ENCODE assay signal across 8 cellular contexts in genomic region chr16:11052080-11052808, GRCh38.
A peak's percentile ranks its signal among the peaks of the same experiment; 100 is the strongest.
DNase-seq lines count a peak whose midpoint lies in the region; ATAC-seq, FAIRE-seq and TF ChIP-seq lines count a peak whose summit lies in the region.

No MANE protein-coding gene starts in this region.

- H3K4me1 ChIP-seq in small intestine (ENCODE audit: control insufficient read depth in 2 of 2, insufficient read depth in 1 of 2, low read depth in 1 of 2, low read length in 1 of 2), result no peaks in the 10 kb centered on the region
- no peaks in the 10 kb centered on the region for H3K4me1 ChIP-seq in prostate gland (replicated peaks)

- H3K27ac ChIP-seq in small intestine (ENCODE audit: low read depth in 1 of 2, low read length in 1 of 2), result peak overlapping the region in 1 of 2 donors; percentile 32
- no peak overlapping the region for H3K27ac ChIP-seq in prostate gland

- H3K27me3 ChIP-seq in small intestine (ENCODE audit: control insufficient read depth in 2 of 2, insufficient read depth in 2 of 2, low read length in 2 of 2) (no peaks in the 10 kb centered on the region), prostate gland (replicated peaks; ENCODE audit: insufficient read depth) (no peaks in the 10 kb centered on the region)

- H3K36me3 Mint-ChIP-seq in activated CD4-positive, alpha-beta memory T cell treated with anti-CD3 and anti-CD28 coated beads, Interleukin-2, amount 10 ng/mL, durations not matched to agents 7 days and 5 days (ENCODE audit: low read depth), result peaks cover 75% of the 10 kb centered on the region

- H3K27me3 Mint-ChIP-seq in activated CD4-positive, alpha-beta memory T cell treated with anti-CD3 and anti-CD28 coated beads, Interleukin-2, amount 10 ng/mL, durations not matched to agents 7 days and 5 days, result no peaks in the 10 kb centered on the region

- CTCF ChIA-PET in activated CD4-positive, alpha-beta memory T cell treated with anti-CD3 and anti-CD28 coated beads, Interleukin-2, amount 10 ng/mL, durations not matched to agents 7 days and 5 days (lab: Charles Lee), result interaction anchor here (0.8 to 2.9 kb wide), 23 partner anchors 14 to 304 kb away, joined by 3 to 19 read pairs (median 5); partner anchors contain the start of gene SOCS1

- no peak for FAIRE-seq in small intestine (lab: Jason Lieb, UNC)

- H3K9me3 Mint-ChIP-seq in activated CD4-positive, alpha-beta memory T cell treated with anti-CD3 and anti-CD28 coated beads, Interleukin-2, amount 10 ng/mL, durations not matched to agents 7 days and 5 days, result no peaks in the 10 kb centered on the region

- H3K4me3 Mint-ChIP-seq in activated CD4-positive, alpha-beta memory T cell treated with anti-CD3 and anti-CD28 coated beads, Interleukin-2, amount 10 ng/mL, durations not matched to agents 7 days and 5 days, result peak overlapping the region; percentile 51

- peak; percentile 75 for ATAC-seq in HG03175 (IDR thresholded peaks at IDR 0.05; ENCODE audit: unreplicated experiment)

- POLR2A ChIA-PET in activated CD4-positive, alpha-beta memory T cell treated with anti-CD3 and anti-CD28 coated beads, Interleukin-2, amount 10 ng/mL, durations not matched to agents 7 days and 5 days (lab: Charles Lee), result interaction anchor here (0.9 to 10.2 kb wide), 50 partner anchors 9 to 310 kb away, joined by 3 to 166 read pairs (median 5); partner anchors contain the start of gene SOCS1

- no peaks in the 10 kb centered on the region for H3K9me3 ChIP-seq in small intestine (ENCODE audit: control insufficient read depth, low read depth)
- no peaks in the 10 kb centered on the region for H3K9me3 ChIP-seq in prostate gland

- no peak for TF ChIP-seq CTCF in prostate gland (IDR thresholded peaks at IDR 0.05)

- no peak for TF ChIP-seq POLR2A in prostate gland (IDR thresholded peaks at IDR 0.05)

- H3K4me1 Mint-ChIP-seq in activated CD4-positive, alpha-beta memory T cell treated with anti-CD3 and anti-CD28 coated beads, Interleukin-2, amount 10 ng/mL, durations not matched to agents 7 days and 5 days, result peaks cover 95% of the 10 kb centered on the region

- DNase-seq in GM19240 (ENCODE audit: insufficient read length, low spot score), result peak; percentile 61
- peak; percentile 92 for DNase-seq in activated CD4-positive, alpha-beta memory T cell treated with anti-CD3 and anti-CD28 coated beads, Interleukin-2, amount 10 ng/mL, durations not matched to agents 7 days and 5 days
- peak; percentile 10 for DNase-seq in small intestine
- DNase-seq in prostate gland (ENCODE audit: low spot score), result no peak
- no peak for DNase-seq in NCI-H69 (lab: John Stamatoyannopoulos, UW)
- no peak for DNase-seq in HK-2 (ENCODE audit: unreplicated experiment)
- DNase-seq in cortex of kidney (lab: John Stamatoyannopoulos, UW), result no peak

- H3K36me3 ChIP-seq in small intestine (ENCODE audit: control insufficient read depth in 2 of 2, insufficient read depth in 2 of 2, low read length in 2 of 2) (peaks cover 0 to 3% of the 10 kb centered on the region in 2 donors), prostate gland (peaks cover 0 to 5% of the 10 kb centered on the region in 2 donors)

- intact Hi-C loops in prostate gland (cut with DNase I), result no loop called here

- H3K27ac Mint-ChIP-seq in activated CD4-positive, alpha-beta memory T cell treated with anti-CD3 and anti-CD28 coated beads, Interleukin-2, amount 10 ng/mL, durations not matched to agents 7 days and 5 days, result peak overlapping the region; percentile 97

- H3K4me3 ChIP-seq in small intestine (ENCODE audit: low read depth in 1 of 2, low read length in 2 of 2) (no peak overlapping the region), prostate gland (no peak overlapping the region)

- WGBS in small intestine, 3 donors, result 60 to 75% (median 64%) methylated on average over 12 of the region's 12 CpGs
- WGBS in prostate gland, result 55% methylated on average over 12 of the region's 12 CpGs

Comparison
In these comparisons a context has a peak if more than half of its experiments do, and no peak if none do; other contexts are left out.
1. DNase-seq: peak in GM19240 (single experiment), activated CD4-positive, alpha-beta memory T cell treated with anti-CD3 and anti-CD28 coated beads, Interleukin-2, amount 10 ng/mL, durations not matched to agents 7 days and 5 days (single experiment) and small intestine (single experiment); none in prostate gland (single experiment), NCI-H69 (single experiment), HK-2 (single experiment) and cortex of kidney (single experiment).